Comparison of ENCODE assay signal across 10 cellular contexts in genomic region chr4:184440593-184441358, GRCh38. TPM values are rescaled to one million over a fixed set of nuclear protein-coding genes. Genes with fewer than 3 reads are reported as not detected.
DNase-seq lines count a peak whose midpoint lies in the region; ATAC-seq and TF ChIP-seq lines count a peak whose summit lies in the region.
"Had no signal": no experiment of that assay in that cellular context is flagged by ENCODE, and none has a peak within 500 bp of the region (broad histone marks: within the 10 kb centered on the region; RNA-seq: fewer than 3 reads in every experiment).

No MANE protein-coding gene starts in this region.

- H3K36me3 ChIP-seq in heart left ventricle (no peaks in the 10 kb centered on the region), esophagus squamous epithelium (no peaks in the 10 kb centered on the region), upper lobe of left lung (no peaks in the 10 kb centered on the region), ovary (no peaks in the 10 kb centered on the region)

- peak overlapping the region; percentile 18 for H3K27ac Mint-ChIP-seq in nephron progenitor cell
- H3K27ac Mint-ChIP-seq: activated naive CD4-positive, alpha-beta T cell treated with anti-CD3 and anti-CD28 coated beads, Interleukin-2, amount 10 ng/mL, durations not matched to agents 7 days and 5 days had no signal

- in situ Hi-C loops in G401 (cut with HindIII; ENCODE audit: low sequenced_read_pairs): no loop called here

- H3K9me3 Mint-ChIP-seq in nephron progenitor cell: no peaks in the 10 kb centered on the region
- H3K9me3 Mint-ChIP-seq: activated naive CD4-positive, alpha-beta T cell treated with anti-CD3 and anti-CD28 coated beads, Interleukin-2, amount 10 ng/mL, durations not matched to agents 7 days and 5 days had no signal

- TF ChIP-seq POLR2A in heart left ventricle (IDR thresholded peaks at IDR 0.05): no peak
- no peak for TF ChIP-seq POLR2A in esophagus squamous epithelium (IDR thresholded peaks at IDR 0.05)
- TF ChIP-seq POLR2A in upper lobe of left lung (IDR thresholded peaks at IDR 0.05): no peak
- TF ChIP-seq POLR2A in ovary (IDR thresholded peaks at IDR 0.05): no peak

- no peak for TF ChIP-seq EP300 in upper lobe of left lung (IDR thresholded peaks at IDR 0.05)
- no peak for TF ChIP-seq EP300 in ovary (IDR thresholded peaks at IDR 0.05)

- WGBS in heart left ventricle, 4 donors: 88 to 95% (median 92%) methylated on average over 8 of the region's 8 CpGs
- WGBS in esophagus squamous epithelium, 2 donors: 84 to 97% methylated on average over 7 to 8 of the region's 8 CpGs
- 88 to 93% methylated on average over 8 of the region's 8 CpGs for WGBS in upper lobe of left lung, 2 donors
- WGBS in ovary, 3 donors: 87 to 90% (median 90%) methylated on average over 8 of the region's 8 CpGs

- no peak for TF ChIP-seq CTCF in heart left ventricle (IDR thresholded peaks at IDR 0.05)
- TF ChIP-seq CTCF in esophagus squamous epithelium (IDR thresholded peaks at IDR 0.05): no peak
- no peak for TF ChIP-seq CTCF in nephron progenitor cell (IDR thresholded peaks at IDR 0.05)
- no peak for TF ChIP-seq CTCF in upper lobe of left lung (IDR thresholded peaks at IDR 0.05)
- no peak for TF ChIP-seq CTCF in ovary (IDR thresholded peaks at IDR 0.05)

- H3K4me1 ChIP-seq in heart left ventricle: peaks cover 0 to 92% (median 79%) of the 10 kb centered on the region in 12 donors
- peaks cover 0 to 71% (median 27%) of the 10 kb centered on the region in 3 donors for H3K4me1 ChIP-seq in esophagus squamous epithelium
- H3K4me1 ChIP-seq in upper lobe of left lung: peaks cover 53 to 85% (median 73%) of the 10 kb centered on the region in 4 donors
- peaks cover 23% of the 10 kb centered on the region for H3K4me1 ChIP-seq in ovary (ENCODE audit: insufficient read depth)

- peak overlapping the region in 8 of 12 donors; percentile 1 to 65 (median 30) for H3K27ac ChIP-seq in heart left ventricle
- peak overlapping the region in 3 of 4 donors; percentile 16 to 43 (median 19) for H3K27ac ChIP-seq in esophagus squamous epithelium
- peak overlapping the region in 3 of 4 donors; percentile 57 to 74 (median 70) for H3K27ac ChIP-seq in upper lobe of left lung
- no peak overlapping the region for H3K27ac ChIP-seq in ovary
- H3K27ac ChIP-seq: SK-N-MC had no signal

- H3K9me3 ChIP-seq in heart left ventricle (no peaks in the 10 kb centered on the region), esophagus squamous epithelium (no peaks in the 10 kb centered on the region), upper lobe of left lung (no peaks in the 10 kb centered on the region), ovary (no peaks in the 10 kb centered on the region)

- H3K4me1 Mint-ChIP-seq in nephron progenitor cell: peaks cover 62% of the 10 kb centered on the region

- H3K27me3 Mint-ChIP-seq in nephron progenitor cell (ENCODE audit: low read depth, poor library complexity): peaks cover 3% of the 10 kb centered on the region
- H3K27me3 Mint-ChIP-seq: activated naive CD4-positive, alpha-beta T cell treated with anti-CD3 and anti-CD28 coated beads, Interleukin-2, amount 10 ng/mL, durations not matched to agents 7 days and 5 days had no signal

- no peaks in the 10 kb centered on the region for H3K27me3 ChIP-seq in heart left ventricle
- H3K27me3 ChIP-seq in esophagus squamous epithelium: no peaks in the 10 kb centered on the region
- no peaks in the 10 kb centered on the region for H3K27me3 ChIP-seq in upper lobe of left lung
- H3K27me3 ChIP-seq in ovary: no peaks in the 10 kb centered on the region

- H3K4me3 ChIP-seq in heart left ventricle: peak overlapping the region in 4 of 12 donors; percentile 8 to 20 (median 16)
- H3K4me3 ChIP-seq in esophagus squamous epithelium: peak overlapping the region in 1 of 4 donors; percentile 15
- no peak overlapping the region for H3K4me3 ChIP-seq in upper lobe of left lung
- H3K4me3 ChIP-seq in ovary: no peak overlapping the region
- H3K4me3 ChIP-seq: SK-N-MC had no signal

- no peak overlapping the region for H3K4me3 Mint-ChIP-seq in nephron progenitor cell
- H3K4me3 Mint-ChIP-seq: activated naive CD4-positive, alpha-beta T cell treated with anti-CD3 and anti-CD28 coated beads, Interleukin-2, amount 10 ng/mL, durations not matched to agents 7 days and 5 days had no signal

- DNase-seq in heart left ventricle (no peak), cardiac septum (ENCODE audit: low spot score) (no peak), esophagus squamous epithelium (lab: John Stamatoyannopoulos, UW) (no peak), nephron progenitor cell (no peak), upper lobe of left lung (no peak), G401 (ENCODE audit: low spot score) (no peak), ovary (no peak)
- DNase-seq: activated naive CD4-positive, alpha-beta T cell treated with anti-CD3 and anti-CD28 coated beads, Interleukin-2, amount 10 ng/mL, durations not matched to agents 7 days and 5 days had no signal

- intact Hi-C loops in heart left ventricle (cut with DNase I): no loop called here
- intact Hi-C loops in cardiac septum (cut with DNase I): no loop called here
- intact Hi-C loops in esophagus squamous epithelium (cut with DNase I): no loop called here
- intact Hi-C loops in ovary (cut with DNase I): no loop called here

- no peaks in the 10 kb centered on the region for H3K36me3 Mint-ChIP-seq in nephron progenitor cell (ENCODE audit: low read depth)

- ATAC-seq in heart left ventricle: no peak
- ATAC-seq in upper lobe of left lung (ENCODE audit: low FRiP score in 2 of 2): no peak
- ATAC-seq in HG02973 (IDR thresholded peaks at IDR 0.05; ENCODE audit: unreplicated experiment): no peak

RNA-seq across cellular contexts. Expression of gene IRF2, which starts 33.6 kb away (rescaled TPM):
- 10 to 100 TPM; 21.7 to 47.2 (median 28.7) TPM for total RNA-seq in heart left ventricle
- 10 to 100 TPM; 11.5 to 12.0 TPM for polyA plus RNA-seq in heart left ventricle
- 22.4 TPM for total RNA-seq in cardiac septum
- 10 to 100 TPM; 16.6 to 30.2 (median 23.4) TPM for total RNA-seq in esophagus squamous epithelium
- 10 to 100 TPM; 25.5 to 46.1 (median 41.7) TPM for total RNA-seq in upper lobe of left lung
- 6.5 and 8.4 TPM in 2 replicates for total RNA-seq in G401 (2014; rRNA removed; shearing (Covaris generic))
- total RNA-seq in ovary: 10 to 100 TPM; 27.8 to 68.4 (median 40.7) TPM
- 10 to 100 TPM; 31.7 to 60.6 TPM for polyA plus RNA-seq in ovary

Comparison
In these comparisons a context has a peak if more than half of its experiments do, and no peak if none do; other contexts are left out.
1. H3K27ac ChIP-seq: peak in heart left ventricle (8 of 12), esophagus squamous epithelium (3 of 4) and upper lobe of left lung (3 of 4); none in ovary (0 of 2).